Comparison of ENCODE assay signal across 8 cellular contexts in genomic region chr21:25568230-25568629, GRCh38. TPM values are rescaled to one million over a fixed set of nuclear protein-coding genes. Genes with fewer than 3 reads are reported as not detected.
A peak's percentile ranks its signal among the peaks of the same experiment; 100 is the strongest.
DNase-seq lines count a peak whose midpoint lies in the region; ATAC-seq and TF ChIP-seq lines count a peak whose summit lies in the region.
"Had no signal": no experiment of that assay in that cellular context is flagged by ENCODE, and none has a peak within 500 bp of the region (broad histone marks: within the 10 kb centered on the region; RNA-seq: fewer than 3 reads in every experiment).

No MANE protein-coding gene starts in this region.

- peak overlapping the region in 1 of 3 experiments; percentile 33; a peak in 1 of 7 replicates for H3K27ac Mint-ChIP-seq in H9
- peak overlapping the region; percentile 86 for H3K27ac Mint-ChIP-seq in activated CD8-positive, alpha-beta T cell treated with anti-CD3 and anti-CD28 coated beads, Interleukin-2, amount 10 ng/mL, durations not matched to agents 7 days and 5 days

- no peak overlapping the region for H4K8ac ChIP-seq in H9 (replicated peaks; ENCODE audit: insufficient read length, low read depth, low read length)

- no peaks in the 10 kb centered on the region for H3K23me2 ChIP-seq in H9 (ENCODE audit: insufficient read length, low read depth, low read length, poor library complexity, severe bottlenecking)

- no peaks in the 10 kb centered on the region for H3K79me1 ChIP-seq in H9 (ENCODE audit: insufficient read depth, low read depth, low read length, poor library complexity, severe bottlenecking)

- no peak for TF ChIP-seq CTCF in H9 (conservative IDR thresholded peaks at IDR 0.05)

- H3K27me3 Mint-ChIP-seq in H9 (ENCODE audit: low read depth): peaks cover 7% of the 10 kb centered on the region
- no peaks in the 10 kb centered on the region for H3K27me3 Mint-ChIP-seq in activated CD8-positive, alpha-beta T cell treated with anti-CD3 and anti-CD28 coated beads, Interleukin-2, amount 10 ng/mL, durations not matched to agents 7 days and 5 days (ENCODE audit: low read depth)

- POLR2A ChIA-PET in activated CD8-positive, alpha-beta T cell treated with anti-CD3 and anti-CD28 coated beads, Interleukin-2, amount 10 ng/mL, durations not matched to agents 7 days and 5 days (lab: Charles Lee): interaction anchor here (1.0 to 2.7 kb wide), 3 partner anchors 111 to 148 kb away, joined by 3 to 9 read pairs (median 4); no protein-coding TSS in a partner anchor

- H2BK5ac ChIP-seq in H9 (ENCODE audit: insufficient read length, low read length): no peak overlapping the region

- peaks cover 4 to 8% of the 10 kb centered on the region in 2 experiments for H3K4me1 Mint-ChIP-seq in H9
- H3K4me1 Mint-ChIP-seq in activated CD8-positive, alpha-beta T cell treated with anti-CD3 and anti-CD28 coated beads, Interleukin-2, amount 10 ng/mL, durations not matched to agents 7 days and 5 days (ENCODE audit: low read depth): peaks cover 80% of the 10 kb centered on the region

- no peak overlapping the region for H3K23ac ChIP-seq in H9 (ENCODE audit: insufficient read length, low read depth, low read length)

- no peak overlapping the region for H2BK12ac ChIP-seq in H9 (ENCODE audit: insufficient read length, low read depth, low read length)

- no peak for ATAC-seq in activated CD8-positive, alpha-beta T cell treated with anti-CD3 and anti-CD28 coated beads, Interleukin-2, amount 10 ng/mL, durations not matched to agents 7 days and 5 days

- no peak for DNase-seq in H9
- DNase-seq in activated CD8-positive, alpha-beta T cell treated with anti-CD3 and anti-CD28 coated beads, Interleukin-2, amount 10 ng/mL, durations not matched to agents 7 days and 5 days: no peak
- peak; percentile 67 for DNase-seq in glomerular visceral epithelial cell (ENCODE audit: extremely low spot score)
- no peak for DNase-seq in NCI-H146 treated with DMSO at 0.1 percent for 48 hours (lab: John Stamatoyannopoulos, UW; ENCODE audit: unreplicated experiment)
- no peak for DNase-seq in NCI-H1417 treated with DMSO at 0.1 percent for 48 hours (lab: John Stamatoyannopoulos, UW)
- DNase-seq in effector CD8-positive, alpha-beta T cell (lab: John Stamatoyannopoulos, UW): no peak
- DNase-seq: Karpas-422 had no signal

- no peaks in the 10 kb centered on the region; the same call in 1 of the 2 replicates for H3K4me1 ChIP-seq in H9 (ENCODE audit: insufficient read depth, low read length)
- H3K4me1 ChIP-seq in skeletal muscle satellite cell (ENCODE audit: control insufficient read depth, insufficient read depth, low read length): peaks cover 44% of the 10 kb centered on the region

- no peaks in the 10 kb centered on the region for H4K20me1 ChIP-seq in H9 (ENCODE audit: control insufficient read depth, insufficient read depth, insufficient read length)

- WGBS in H9 (ENCODE audit: extremely low coverage, insufficient read length, low lambda C conversion rate): no CpG with 5 or more reads among the region's 5 CpGs

- H3K18ac ChIP-seq in H9 (ENCODE audit: insufficient read length, low read depth, low read length): no peak overlapping the region

- H3K4ac ChIP-seq in H9 (ENCODE audit: low read depth, low read length): no peak overlapping the region

- H4K5ac ChIP-seq in H9 (ENCODE audit: insufficient read length, low read depth, low read length): no peak overlapping the region

- H3K56ac ChIP-seq in H9 (ENCODE audit: insufficient read length, low read depth, low read length): no peak overlapping the region

- peaks cover 23% of the 10 kb centered on the region for H3K36me3 ChIP-seq in skeletal muscle satellite cell (ENCODE audit: insufficient read depth, low read length)

- H2AK5ac ChIP-seq in H9 (ENCODE audit: insufficient read length, low read length): no peak overlapping the region

- no peak overlapping the region for H4K91ac ChIP-seq in H9 (ENCODE audit: insufficient read length, low read depth, low read length)

- H3K4me2 ChIP-seq in H9 (ENCODE audit: insufficient read depth, insufficient read length, low read length): peak overlapping the region; percentile 11
- H3K4me2 ChIP-seq in skeletal muscle satellite cell (ENCODE audit: low read length): peak overlapping the region; percentile 45

- H3K9me3 ChIP-seq in H9 (ENCODE audit: control insufficient read depth, low read depth, low read length) (no peaks in the 10 kb centered on the region), skeletal muscle satellite cell (replicated peaks; ENCODE audit: low read length) (no peaks in the 10 kb centered on the region)

- no peak overlapping the region for H2BK15ac ChIP-seq in H9 (ENCODE audit: low read depth, low read length)

- peak overlapping the region in 1 of 2 experiments; percentile 38; a peak in 1 of 5 replicates for H3K4me3 Mint-ChIP-seq in H9
- H3K4me3 Mint-ChIP-seq in activated CD8-positive, alpha-beta T cell treated with anti-CD3 and anti-CD28 coated beads, Interleukin-2, amount 10 ng/mL, durations not matched to agents 7 days and 5 days: peak overlapping the region; percentile 49

- H2BK20ac ChIP-seq in H9 (ENCODE audit: low read depth, low read length, poor library complexity, severe bottlenecking): no peak overlapping the region

- H2BK120ac ChIP-seq in H9 (ENCODE audit: low read depth, low read length, poor library complexity, severe bottlenecking): no peak overlapping the region

- H3K36me3 Mint-ChIP-seq in H9 (ENCODE audit: insufficient read depth in 1 of 3, low read depth in 3 of 3): no peaks in the 10 kb centered on the region
- peaks cover 70% of the 10 kb centered on the region for H3K36me3 Mint-ChIP-seq in activated CD8-positive, alpha-beta T cell treated with anti-CD3 and anti-CD28 coated beads, Interleukin-2, amount 10 ng/mL, durations not matched to agents 7 days and 5 days (ENCODE audit: low read depth)

- no peak overlapping the region for H3K9ac ChIP-seq in H9 (ENCODE audit: extremely low read depth, insufficient read length, low read length)
- H3K9ac ChIP-seq in skeletal muscle satellite cell (ENCODE audit: low read depth, low read length): peak overlapping the region; percentile 26

- no peak overlapping the region for H3T11ph ChIP-seq in H9 (ENCODE audit: low read length)

- no peak overlapping the region for H3K27ac ChIP-seq in H9 (ENCODE audit: insufficient read length, low read depth, low read length)

- H3K27me3 ChIP-seq in H9 (ENCODE audit: insufficient read depth, low read length): no peaks in the 10 kb centered on the region
- H3K27me3 ChIP-seq in skeletal muscle satellite cell (ENCODE audit: control insufficient read depth, insufficient read depth, low read length): no peaks in the 10 kb centered on the region

- H3K79me2 ChIP-seq in H9 (ENCODE audit: insufficient read depth, low read length): no peaks in the 10 kb centered on the region

- no peaks in the 10 kb centered on the region for H3K9me3 Mint-ChIP-seq in H9
- H3K9me3 Mint-ChIP-seq in activated CD8-positive, alpha-beta T cell treated with anti-CD3 and anti-CD28 coated beads, Interleukin-2, amount 10 ng/mL, durations not matched to agents 7 days and 5 days (ENCODE audit: insufficient read depth): no peaks in the 10 kb centered on the region

- no peak overlapping the region for H3K4me3 ChIP-seq in skeletal muscle satellite cell (ENCODE audit: low read length)

- CTCF ChIA-PET in activated CD8-positive, alpha-beta T cell treated with anti-CD3 and anti-CD28 coated beads, Interleukin-2, amount 10 ng/mL, durations not matched to agents 7 days and 5 days (lab: Charles Lee): interaction anchor here (0.7 to 3.5 kb wide), 8 partner anchors 10 to 182 kb away, joined by 3 to 40 read pairs (median 3); no protein-coding TSS in a partner anchor

- no peak overlapping the region for H2AFZ ChIP-seq in H9 (ENCODE audit: low read length)

- no peak overlapping the region for H3K14ac ChIP-seq in H9 (ENCODE audit: insufficient read depth, low read length)

RNA-seq across cellular contexts. Expression of gene MRPL39, which starts 39.1 kb away (rescaled TPM):
- 56.1 and 58.8 TPM in 2 replicates for total RNA-seq in H9 (2021)
- total RNA-seq in activated CD8-positive, alpha-beta T cell treated with anti-CD3 and anti-CD28 coated beads, Interleukin-2, amount 10 ng/mL, durations not matched to agents 7 days and 5 days: 10 to 100 TPM; 42.7 to 44.5 TPM
- total RNA-seq in skeletal muscle satellite cell (2012; rRNA removed): 39.0 and 46.3 TPM in 2 replicates
